Comparison of ENCODE assay signal across 19 cellular contexts in the genomic region with DNA sequence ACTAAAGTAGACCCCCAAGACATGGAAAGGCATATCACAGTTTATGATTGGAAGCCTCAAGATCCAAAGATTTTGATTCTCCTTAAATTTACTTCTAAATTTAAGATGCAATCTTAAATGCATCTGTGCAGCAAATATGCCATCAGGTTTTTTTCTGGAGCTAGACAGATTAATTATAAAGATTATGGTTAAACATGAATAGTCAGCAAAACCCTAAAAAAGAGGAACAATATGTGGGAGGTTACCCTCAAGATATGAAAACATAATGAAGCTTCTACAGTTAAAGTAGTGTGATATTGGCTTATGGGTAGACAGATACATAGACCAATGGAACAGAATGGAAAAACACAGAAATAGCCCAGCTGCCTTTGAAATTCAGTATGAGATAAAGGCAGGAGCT.
"Had no signal": no experiment of that assay in that cellular context is flagged by ENCODE, and none has a peak within 500 bp of the region (broad histone marks: within the 10 kb centered on the region; RNA-seq: fewer than 3 reads in every experiment).

No MANE protein-coding gene starts in this region.

- DNase-seq: activated CD4-positive, alpha-beta T cell treated with anti-CD3 and anti-CD28 coated beads, Interleukin-2, amount 10 ng/mL, durations not matched to agents 7 days and 5 days; activated CD4-positive, alpha-beta T cell treated with anti-CD3 and anti-CD28 coated beads, Interleukin-2, amount 50 U/mL, for 48 hours; activated CD8-positive, alpha-beta T cell treated with anti-CD3 and anti-CD28 coated beads, Interleukin-2, amount 10 ng/mL, durations not matched to agents 7 days and 5 days; activated gamma-delta T cell; activated naive CD4-positive, alpha-beta T cell treated with Interleukin-2 at 50 U/mL for 16 hours; activated naive CD8-positive, alpha-beta T cell treated with anti-CD3 and anti-CD28 coated beads, Interleukin-2, amount 10 ng/mL, durations not matched to agents 7 days and 5 days; activated T-cell treated with anti-CD3 and anti-CD28 coated beads, Interleukin-2, amount 50 U/mL, for 24 hours; amygdala; colonic mucosa; NCI-H1048; NCI-H1105 treated with DMSO at 0.1 percent for 48 hours; NCI-H1436; NCI-H1694; NCI-H1930; NCI-H2081 treated with DMSO at 0.1 percent for 48 hours; NCI-H345; NCI-H524 treated with DMSO at 0.1 percent for 48 hours; PC-3 had no signal

- ATAC-seq: activated CD8-positive, alpha-beta T cell treated with anti-CD3 and anti-CD28 coated beads, Interleukin-2, amount 10 ng/mL, durations not matched to agents 7 days and 5 days; PC-3; Right ventricle myocardium inferior had no signal
